ENCODE assay signal across 16 cellular contexts in genomic region chr22:19876314-19876940, GRCh38. TPM values are rescaled to one million over a fixed set of nuclear protein-coding genes. Genes with fewer than 3 reads are reported as not detected.
DNase-seq lines count a peak whose midpoint lies in the region; ATAC-seq and TF ChIP-seq lines count a peak whose summit lies in the region.
"Had no signal": no experiment of that assay in that cellular context is flagged by ENCODE, and none has a peak within 500 bp of the region (broad histone marks: within the 10 kb centered on the region; RNA-seq: fewer than 3 reads in every experiment).

No MANE protein-coding gene starts in this region.

- no peaks in the 10 kb centered on the region for H3K36me3 Mint-ChIP-seq in WTC11
- H3K36me3 Mint-ChIP-seq in progenitor cell of endocrine pancreas (ENCODE audit: insufficient read depth), result no peaks in the 10 kb centered on the region
- H3K36me3 Mint-ChIP-seq: activated CD8-positive, alpha-beta memory T cell treated with anti-CD3 and anti-CD28 coated beads, Interleukin-2, amount 10 ng/mL, durations not matched to agents 7 days and 5 days had no signal

- ATAC-seq in Right ventricle myocardium inferior (no peak), heart right ventricle (no peak), WTC11 (no peak), left lung (no peak), upper lobe of left lung (ENCODE audit: low FRiP score in 2 of 2) (no peak), HG03196 (IDR thresholded peaks at IDR 0.05; ENCODE audit: unreplicated experiment) (no peak), GM21528 (IDR thresholded peaks at IDR 0.05; ENCODE audit: low FRiP score, unreplicated experiment) (no peak)
- ATAC-seq: activated CD8-positive, alpha-beta memory T cell treated with anti-CD3 and anti-CD28 coated beads, Interleukin-2, amount 10 ng/mL, durations not matched to agents 7 days and 5 days had no signal

- H3K9me3 Mint-ChIP-seq in WTC11 (no peaks in the 10 kb centered on the region), progenitor cell of endocrine pancreas (ENCODE audit: low read depth) (no peaks in the 10 kb centered on the region)

- CTCF ChIA-PET in WTC11 (lab: Charles Lee), result interaction anchor here (0.6 kb wide), 1 partner anchor 80 kb away, joined by 4 read pairs; no protein-coding TSS in a partner anchor

- no peak for TF ChIP-seq EP300 in upper lobe of left lung (IDR thresholded peaks at IDR 0.05)

- POLR2A ChIA-PET in WTC11 (lab: Charles Lee), result no interaction called here

- DNase-seq in Right ventricle myocardium inferior (ENCODE audit: missing footprints) (peak; percentile 50), heart right ventricle (no peak), WTC11 (ENCODE audit: low spot score) (peak; percentile 8), left lung (peak; percentile 31 to 47), upper lobe of left lung (peak; percentile 18 to 67), progenitor cell of endocrine pancreas (ENCODE audit: low spot score, unreplicated experiment) (no peak)
- DNase-seq: activated CD8-positive, alpha-beta memory T cell treated with anti-CD3 and anti-CD28 coated beads, Interleukin-2, amount 10 ng/mL, durations not matched to agents 7 days and 5 days; anterior cingulate cortex; effector CD4-positive, alpha-beta T cell; EL; HCEC 1CT; NCI-H1048; NCI-H446; RPMI8226 had no signal

- H3K27ac ChIP-seq in heart right ventricle (no peak overlapping the region), left lung (no peak overlapping the region), upper lobe of left lung (no peak overlapping the region)

- H3K27me3 Mint-ChIP-seq in WTC11 (ENCODE audit: low read depth), result no peaks in the 10 kb centered on the region; the same call in 1 of the 2 replicates
- peaks cover 14% of the 10 kb centered on the region for H3K27me3 Mint-ChIP-seq in progenitor cell of endocrine pancreas
- H3K27me3 Mint-ChIP-seq: activated CD8-positive, alpha-beta memory T cell treated with anti-CD3 and anti-CD28 coated beads, Interleukin-2, amount 10 ng/mL, durations not matched to agents 7 days and 5 days had no signal

- no peak overlapping the region for H3K4me3 ChIP-seq in heart right ventricle
- H3K4me3 ChIP-seq in left lung, result no peak overlapping the region
- H3K4me3 ChIP-seq in upper lobe of left lung, result no peak overlapping the region

- WGBS in heart right ventricle, 2 donors, result 82 to 85% methylated on average over 21 of the region's 21 CpGs
- WGBS in upper lobe of left lung, 2 donors, result 81% methylated on average over 19 of the region's 21 CpGs; no CpG with 5 or more reads in 1 of the 2 donors

- no peaks in the 10 kb centered on the region for H3K27me3 ChIP-seq in heart right ventricle
- no peaks in the 10 kb centered on the region for H3K27me3 ChIP-seq in left lung
- no peaks in the 10 kb centered on the region for H3K27me3 ChIP-seq in upper lobe of left lung

- intact Hi-C loops in Right ventricle myocardium inferior (cut with DNase I) (no loop called here), heart right ventricle (cut with DNase I) (no loop called here), left lung (cut with DNase I) (no loop called here)

- H3K4me1 Mint-ChIP-seq in WTC11 (peaks cover 19% of the 10 kb centered on the region), progenitor cell of endocrine pancreas (ENCODE audit: low read depth) (peaks cover 9% of the 10 kb centered on the region)

- TF ChIP-seq POLR2A in upper lobe of left lung (IDR thresholded peaks at IDR 0.05), result no peak

- H3K9me3 ChIP-seq in heart right ventricle (no peaks in the 10 kb centered on the region), left lung (no peaks in the 10 kb centered on the region), upper lobe of left lung (no peaks in the 10 kb centered on the region)

- peaks cover 2 to 24% (median 10%) of the 10 kb centered on the region in 9 donors for H3K4me1 ChIP-seq in heart right ventricle
- H3K4me1 ChIP-seq in left lung, result peaks cover 16 to 35% of the 10 kb centered on the region in 2 donors
- peaks cover 36 to 57% (median 36%) of the 10 kb centered on the region in 4 donors for H3K4me1 ChIP-seq in upper lobe of left lung

- H3K36me3 ChIP-seq in heart right ventricle (peaks cover 0 to 19% (median 0%) of the 10 kb centered on the region in 9 donors), left lung (peaks cover 0 to 28% of the 10 kb centered on the region in 2 donors), upper lobe of left lung (peaks cover 0 to 10% (median 1%) of the 10 kb centered on the region in 4 donors)

- H3K27ac Mint-ChIP-seq in WTC11 (no peak overlapping the region), progenitor cell of endocrine pancreas (no peak overlapping the region)
- H3K27ac Mint-ChIP-seq: activated CD8-positive, alpha-beta memory T cell treated with anti-CD3 and anti-CD28 coated beads, Interleukin-2, amount 10 ng/mL, durations not matched to agents 7 days and 5 days had no signal

- H3K4me3 Mint-ChIP-seq in WTC11, result no peak overlapping the region
- H3K4me3 Mint-ChIP-seq in progenitor cell of endocrine pancreas (ENCODE audit: low read depth), result no peak overlapping the region
- H3K4me3 Mint-ChIP-seq: activated CD8-positive, alpha-beta memory T cell treated with anti-CD3 and anti-CD28 coated beads, Interleukin-2, amount 10 ng/mL, durations not matched to agents 7 days and 5 days had no signal

- TF ChIP-seq CTCF in heart right ventricle (IDR thresholded peaks at IDR 0.05) (no peak), WTC11 (IDR thresholded peaks at IDR 0.05) (no peak), left lung (IDR thresholded peaks at IDR 0.05) (no peak), upper lobe of left lung (IDR thresholded peaks at IDR 0.05) (no peak), progenitor cell of endocrine pancreas (IDR thresholded peaks at IDR 0.05; ENCODE audit: unreplicated experiment) (no peak)

TF ChIP-seq in WTC11, 78 proteins besides CTCF, POLR2A, EP300 and RAD21:
- TF ChIP-seq ZNF396 (CRISPR knock-in tag; IDR thresholded peaks at IDR 0.05; ENCODE audit: borderline replicate concordance), result no peak
- TF ChIP-seq SP1 (CRISPR knock-in tag; conservative IDR thresholded peaks at IDR 0.05), result no peak
- no peak for TF ChIP-seq ZSCAN18 (CRISPR knock-in tag; IDR thresholded peaks at IDR 0.05)
- no peak for TF ChIP-seq ATF2 (CRISPR knock-in tag; IDR thresholded peaks at IDR 0.05; ENCODE audit: borderline replicate concordance, low read depth)
TF ChIP-seq in WTC11: peak in this region for 0.

RNA-seq across cellular contexts. Expression of gene GNB1L, which starts 21.8 kb away (rescaled TPM):
- total RNA-seq in Right ventricle myocardium inferior (1.9 TPM), heart right ventricle (1 to 10 TPM in 8 of 10 donors, under 1 TPM in 2; 0.76 to 3.6 (median 1.8) TPM), WTC11 (2021) (18.0 to 21.7 TPM (median 19.4 TPM) in 3 replicates), left lung (1 to 10 TPM; 6.7 to 7.9 TPM), upper lobe of left lung (10 to 100 TPM in 1 of 6 donors, 1 to 10 TPM in 4, under 1 TPM in 1; 0.78 to 11.1 (median 6.8) TPM), progenitor cell of endocrine pancreas (9.0 and 9.9 TPM in 2 replicates)
- polyA plus RNA-seq in heart right ventricle, result 1 to 10 TPM; 2.0 to 9.3 TPM

RNA-seq across cellular contexts. Expression of gene RTL10, which starts 21.8 kb away (rescaled TPM):
- 8.5 TPM for total RNA-seq in Right ventricle myocardium inferior
- 10 to 100 TPM in 2 of 10 donors, 1 to 10 TPM in 8; 5.3 to 12.0 (median 7.2) TPM for total RNA-seq in heart right ventricle
- polyA plus RNA-seq in heart right ventricle, result 1 to 10 TPM; 4.0 to 6.5 TPM
- total RNA-seq in WTC11 (2021), result 19.2 to 21.5 TPM (median 20.6 TPM) in 3 replicates
- total RNA-seq in left lung, result 10 to 100 TPM; 21.4 to 28.0 TPM
- total RNA-seq in upper lobe of left lung, result 10 to 100 TPM; 16.4 to 27.4 (median 24.1) TPM
- total RNA-seq in progenitor cell of endocrine pancreas, result 27.2 and 27.4 TPM in 2 replicates

Comparison
In these comparisons a context has a peak if more than half of its experiments do, and no peak if none do; other contexts are left out.
1. DNase-seq: peak in Right ventricle myocardium inferior (single experiment), WTC11 (single experiment), left lung (2 of 2) and upper lobe of left lung (2 of 2); none in heart right ventricle (0 of 2) and progenitor cell of endocrine pancreas (single experiment).